ENCODE assay signal across 9 cellular contexts in the genomic region with DNA sequence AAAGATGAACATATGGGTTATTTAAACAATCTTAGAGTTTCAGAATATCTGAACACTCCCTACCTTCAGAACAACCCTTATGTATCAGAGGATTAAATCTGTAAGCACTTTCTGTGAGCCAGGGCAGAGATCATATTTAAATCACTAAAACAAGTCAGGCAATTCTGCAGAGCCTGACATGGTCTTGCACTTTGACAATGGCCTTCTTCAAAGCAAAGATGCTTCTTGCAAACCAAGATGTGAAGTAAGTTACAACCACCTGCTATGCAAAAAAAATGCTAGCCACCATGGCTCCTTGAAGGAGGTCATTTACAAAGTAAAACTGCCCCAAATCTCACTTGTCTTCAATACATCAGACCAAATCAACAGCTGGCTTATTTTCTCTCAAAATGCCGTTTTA. TPM values are rescaled to one million over a fixed set of nuclear protein-coding genes. Genes with fewer than 3 reads are reported as not detected.
DNase-seq lines count a peak whose midpoint lies in the region; ATAC-seq, FAIRE-seq and TF ChIP-seq lines count a peak whose summit lies in the region.
"Had no signal": no experiment of that assay in that cellular context is flagged by ENCODE, and none has a peak within 500 bp of the region (broad histone marks: within the 10 kb centered on the region; RNA-seq: fewer than 3 reads in every experiment).

No MANE protein-coding gene starts in this region.

- no peak for ATAC-seq in A549
- ATAC-seq in activated naive CD4-positive, alpha-beta T cell treated with anti-CD3 and anti-CD28 coated beads, Interleukin-2, amount 50 U/mL, for 72 hours: no peak

- H3K4me2 ChIP-seq in A549: peak overlapping the region; percentile 88

- no peaks in the 10 kb centered on the region for H3K9me3 Mint-ChIP-seq in activated naive CD4-positive, alpha-beta T cell treated with anti-CD3 and anti-CD28 coated beads, Interleukin-2, amount 50 U/mL, for 72 hours

- H3K27ac ChIP-seq in A549: no peak overlapping the region
- no peak overlapping the region for H3K27ac ChIP-seq in muscle layer of duodenum (ENCODE audit: low read length)
- no peak overlapping the region for H3K27ac ChIP-seq in prostate gland

- intact Hi-C loops in prostate gland (cut with DNase I): no loop called here

- 43% methylated on average over 1 of the region's 1 CpG for WGBS in A549 (ENCODE audit: missing lambda C conversion rate)
- WGBS in prostate gland: 27% methylated on average over 1 of the region's 1 CpG

- TF ChIP-seq RAD21 in A549 (conservative IDR thresholded peaks at IDR 0.05 in 1 of 2, IDR thresholded peaks at IDR 0.05 in 1 of 2): no peak

- H3K9me3 ChIP-seq in A549: no peaks in the 10 kb centered on the region
- no peaks in the 10 kb centered on the region for H3K9me3 ChIP-seq in muscle layer of duodenum (ENCODE audit: control insufficient read depth in 1 of 2, low read length in 2 of 2)
- no peaks in the 10 kb centered on the region for H3K9me3 ChIP-seq in prostate gland

- peak overlapping the region; percentile 92 to 98 for H3K27ac Mint-ChIP-seq in activated naive CD4-positive, alpha-beta T cell treated with anti-CD3 and anti-CD28 coated beads, Interleukin-2, amount 50 U/mL, for 72 hours

- no peak for TF ChIP-seq CTCF in A549 (IDR thresholded peaks at IDR 0.05)
- TF ChIP-seq CTCF in prostate gland (IDR thresholded peaks at IDR 0.05): no peak

- TF ChIP-seq POLR2A in A549 (IDR thresholded peaks at IDR 0.05; ENCODE audit: low read length) (no peak), GM12891 (IDR thresholded peaks at IDR 0.05; ENCODE audit: low read depth, low read length) (no peak), prostate gland (IDR thresholded peaks at IDR 0.05) (no peak)

- POLR2A ChIA-PET in A549 (lab: Yijun Ruan, JAX): no interaction called here

- no peak for FAIRE-seq in A549 (lab: Jason Lieb, UNC)
- peak; percentile 58 for FAIRE-seq in GM12891 (lab: Jason Lieb, UNC)

- H3K27me3 ChIP-seq in muscle layer of duodenum (ENCODE audit: low read depth, low read length) (no peaks in the 10 kb centered on the region), prostate gland (replicated peaks; ENCODE audit: insufficient read depth) (no peaks in the 10 kb centered on the region)

- no peak for TF ChIP-seq EP300 in A549 (IDR thresholded peaks at IDR 0.05)

- DNase-seq in A549 (ENCODE audit: low read depth in 1 of 2, low spot score in 1 of 2) (no peak), GM12891 (ENCODE audit: insufficient read length, low spot score) (no peak), prostate gland (ENCODE audit: low spot score) (no peak), NCI-H1436 (lab: John Stamatoyannopoulos, UW) (no peak), AG08396 (ENCODE audit: low spot score) (no peak), HPDE6-E6E7 (ENCODE audit: extremely low spot score) (no peak)
- DNase-seq in activated naive CD4-positive, alpha-beta T cell treated with anti-CD3 and anti-CD28 coated beads, Interleukin-2, amount 50 U/mL, for 72 hours (ENCODE audit: low spot score in 2 of 2): no peak
- DNase-seq: NCI-H2081 had no signal

- peak overlapping the region; percentile 3; the same call in 1 of the 3 replicates for H3K4me3 ChIP-seq in A549
- peak overlapping the region; percentile 45 to 47 for H3K4me3 ChIP-seq in muscle layer of duodenum (ENCODE audit: low read depth in 1 of 2, low read length in 2 of 2)
- H3K4me3 ChIP-seq in prostate gland: no peak overlapping the region

- peaks cover 12 to 62% of the 10 kb centered on the region in 2 donors for H3K36me3 Mint-ChIP-seq in activated naive CD4-positive, alpha-beta T cell treated with anti-CD3 and anti-CD28 coated beads, Interleukin-2, amount 50 U/mL, for 72 hours

- CTCF ChIA-PET in A549 (lab: Yijun Ruan, JAX): no interaction called here

- H3K36me3 ChIP-seq in muscle layer of duodenum (ENCODE audit: control insufficient read depth in 1 of 2, insufficient read depth in 2 of 2, low read length in 2 of 2): no peaks in the 10 kb centered on the region
- H3K36me3 ChIP-seq in prostate gland: no peaks in the 10 kb centered on the region

- H3K4me1 ChIP-seq in A549: peaks cover 46% of the 10 kb centered on the region
- peaks cover 21 to 49% of the 10 kb centered on the region in 2 donors for H3K4me1 ChIP-seq in muscle layer of duodenum (ENCODE audit: control insufficient read depth in 1 of 2, insufficient read depth in 2 of 2, low read length in 2 of 2)
- peaks cover 8% of the 10 kb centered on the region for H3K4me1 ChIP-seq in prostate gland (replicated peaks)

TF ChIP-seq in A549, 52 proteins besides CTCF, POLR2A, EP300 and RAD21:
- TF ChIP-seq EHF (CRISPR knock-in tag; IDR thresholded peaks at IDR 0.05) (no peak), BCL3 (IDR thresholded peaks at IDR 0.05) (no peak), HOXA7 (CRISPR knock-in tag; IDR thresholded peaks at IDR 0.05) (no peak), GATA3 (IDR thresholded peaks at IDR 0.05; ENCODE audit: borderline replicate concordance) (no peak), SREBF2 (IDR thresholded peaks at IDR 0.05) (no peak)
- TF ChIP-seq, protein P1, sequence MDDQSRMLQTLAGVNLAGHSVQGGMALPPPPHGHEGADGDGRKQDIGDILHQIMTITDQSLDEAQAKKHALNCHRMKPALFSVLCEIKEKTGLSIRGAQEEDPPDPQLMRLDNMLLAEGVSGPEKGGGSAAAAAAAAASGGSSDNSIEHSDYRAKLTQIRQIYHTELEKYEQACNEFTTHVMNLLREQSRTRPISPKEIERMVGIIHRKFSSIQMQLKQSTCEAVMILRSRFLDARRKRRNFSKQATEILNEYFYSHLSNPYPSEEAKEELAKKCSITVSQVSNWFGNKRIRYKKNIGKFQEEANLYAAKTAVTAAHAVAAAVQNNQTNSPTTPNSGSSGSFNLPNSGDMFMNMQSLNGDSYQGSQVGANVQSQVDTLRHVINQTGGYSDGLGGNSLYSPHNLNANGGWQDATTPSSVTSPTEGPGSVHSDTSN (IDR thresholded peaks at IDR 0.05): no peak

TF ChIP-seq in GM12891, 5 proteins besides CTCF, POLR2A, EP300 and RAD21:
- TF ChIP-seq TAF1 (IDR thresholded peaks at IDR 0.05; ENCODE audit: low read depth, low read length): no peak
- no peak for TF ChIP-seq POLR2AphosphoS5 (IDR thresholded peaks at IDR 0.05; ENCODE audit: low read depth, low read length)
- TF ChIP-seq SPI1 (IDR thresholded peaks at IDR 0.05; ENCODE audit: low read depth, low read length): no peak
- no peak for TF ChIP-seq PAX5 (IDR thresholded peaks at IDR 0.05; ENCODE audit: insufficient read depth, low read length, severe bottlenecking)
- no peak for TF ChIP-seq POU2F2 (IDR thresholded peaks at IDR 0.05; ENCODE audit: low read depth, low read length)

RNA-seq across cellular contexts. Expression of gene PPP1CC, which starts 3.2 kb away (rescaled TPM):
- polyA plus RNA-seq in A549 (2011; rRNA removed) (210 and 258 TPM in 2 replicates), A549 (2017; fragmentation: RNase III; extraction: RNeasy Plus Mini Kit Qiagen cat#74134 plus additional on column Dnase treatment) (131 to 139 TPM (median 131 TPM) in 3 replicates)
- polyA plus RNA-seq in A549 (2012; cell fraction: cytosol; rRNA removed): 82.0 and 86.9 TPM in 2 replicates
- 29.5 and 37.7 TPM in 2 replicates for polyA plus RNA-seq in A549 (2012; cell fraction: nucleus; rRNA removed)
- 76.3 and 80.2 TPM in 2 replicates for polyA minus RNA-seq in A549 (2011; rRNA and poly(A)+ RNA removed)
- 134 TPM for polyA plus RNA-seq in GM12891 (2012; ENCODE audit: low read depth, missing spikeins)
- total RNA-seq in activated naive CD4-positive, alpha-beta T cell treated with anti-CD3 and anti-CD28 coated beads, Interleukin-2, amount 50 U/mL, for 72 hours: 100 to 1,000 TPM; 190 to 343 TPM
- 100 to 1,000 TPM in 1 of 2 donors, 10 to 100 TPM in 1; 92.9 to 103 TPM for total RNA-seq in prostate gland

RNA-seq across cellular contexts. Expression of gene HVCN1, which starts 50.6 kb away (rescaled TPM):
- polyA plus RNA-seq in A549 (2011; rRNA removed) (1.1 TPM in 2 replicates), A549 (2017; fragmentation: RNase III; extraction: RNeasy Plus Mini Kit Qiagen cat#74134 plus additional on column Dnase treatment) (0.20 to 0.46 TPM (median 0.34 TPM) in 3 replicates)
- 0.69 and 0.71 TPM in 2 replicates for polyA plus RNA-seq in A549 (2012; cell fraction: cytosol; rRNA removed)
- polyA plus RNA-seq in A549 (2012; cell fraction: nucleus; rRNA removed): 0.40 and 1.2 TPM in 2 replicates
- 0.62 and 0.73 TPM in 2 replicates for polyA minus RNA-seq in A549 (2011; rRNA and poly(A)+ RNA removed)
- 83.4 TPM for polyA plus RNA-seq in GM12891 (2012; ENCODE audit: low read depth, missing spikeins)
- 1 to 10 TPM; 2.8 to 6.3 TPM for total RNA-seq in activated naive CD4-positive, alpha-beta T cell treated with anti-CD3 and anti-CD28 coated beads, Interleukin-2, amount 50 U/mL, for 72 hours
- total RNA-seq in prostate gland: 10 to 100 TPM in 1 of 2 donors, 1 to 10 TPM in 1; 5.4 to 11.2 TPM

Comparison
In these comparisons a context has a peak if more than half of its experiments do, and no peak if none do; other contexts are left out.
1. H3K4me3 ChIP-seq: peak in A549 (single experiment) and muscle layer of duodenum (2 of 2); none in prostate gland (0 of 2).